13 cellular contexts compared by ENCODE assay signal in genomic region chr2:44549099-44549471, GRCh38.
A peak's percentile ranks its signal among the peaks of the same experiment; 100 is the strongest.
DNase-seq lines count a peak whose midpoint lies in the region; ATAC-seq and TF ChIP-seq lines count a peak whose summit lies in the region.
"Had no signal": no experiment of that assay in that cellular context is flagged by ENCODE, and none has a peak within 500 bp of the region (broad histone marks: within the 10 kb centered on the region; RNA-seq: fewer than 3 reads in every experiment).

No MANE protein-coding gene starts in this region.

- no CpG with 5 or more reads among the region's 1 CpG for WGBS in mesenchymal stem cell

- DNase-seq in COLO829 (ENCODE audit: low spot score), result peak; percentile 73
- peak; percentile 11 for DNase-seq in brain pericyte (ENCODE audit: low read depth, low spot score)
- peak; percentile 67 for DNase-seq in mesenchymal stem cell
- DNase-seq in activated CD4-positive, alpha-beta T cell treated with anti-CD3 and anti-CD28 coated beads, Interleukin-2, amount 50 U/mL, for 48 hours, result no peak
- no peak for DNase-seq in NK-92 treated with Interleukin-12 subunit alpha and Interleukin-12 subunit beta, amount 100 ng/mL, for 24 hours (lab: John Stamatoyannopoulos, UW)
- no peak for DNase-seq in activated CD4-positive, alpha-beta T cell treated with anti-CD3 and anti-CD28 coated beads, Interleukin-2, amount 10 ng/mL, durations not matched to agents 7 days and 5 days
- DNase-seq: activated T-cell treated with anti-CD3 and anti-CD28 coated beads, Interleukin-2, amount 50 U/mL, for 48 hours; NCI-H1417 treated with DMSO at 0.1 percent for 48 hours; nephron progenitor cell; stimulated activated CD4-positive, alpha-beta T cell treated with anti-CD3 and anti-CD28 coated beads, Interleukin-4, amount 100 ng/mL, for 24 hours; WERI-Rb-1 had no signal

- peak overlapping the region in 1 of 2 experiments; percentile 54 for H3K4me3 ChIP-seq in mesenchymal stem cell (ENCODE audit: insufficient read depth in 1 of 2, low read depth in 1 of 2, low read length in 2 of 2)

- no peak overlapping the region for H2BK15ac ChIP-seq in mesenchymal stem cell (ENCODE audit: low read depth, poor library complexity, severe bottlenecking)

- peaks cover 4% of the 10 kb centered on the region for H3K4me1 Mint-ChIP-seq in activated CD4-positive, alpha-beta T cell treated with anti-CD3 and anti-CD28 coated beads, Interleukin-2, amount 10 ng/mL, durations not matched to agents 7 days and 5 days

- H3K27ac Mint-ChIP-seq in activated CD4-positive, alpha-beta T cell treated with anti-CD3 and anti-CD28 coated beads, Interleukin-2, amount 10 ng/mL, durations not matched to agents 7 days and 5 days, result no peak overlapping the region

- H3K36me3 Mint-ChIP-seq in activated CD4-positive, alpha-beta T cell treated with anti-CD3 and anti-CD28 coated beads, Interleukin-2, amount 10 ng/mL, durations not matched to agents 7 days and 5 days (ENCODE audit: low read depth), result peaks cover 2% of the 10 kb centered on the region

- no peak overlapping the region for H2AFZ ChIP-seq in mesenchymal stem cell (ENCODE audit: low read depth, low read length)

- POLR2A ChIA-PET in activated CD4-positive, alpha-beta T cell treated with anti-CD3 and anti-CD28 coated beads, Interleukin-2, amount 10 ng/mL, durations not matched to agents 7 days and 5 days (lab: Charles Lee), result no interaction called here

- H3K4ac ChIP-seq in mesenchymal stem cell (ENCODE audit: low read depth in 1 of 2, low read length in 2 of 2), result no peak overlapping the region

- H2BK12ac ChIP-seq in mesenchymal stem cell (ENCODE audit: low read length in 2 of 2), result no peak overlapping the region

- ATAC-seq in HG03565 (IDR thresholded peaks at IDR 0.05; ENCODE audit: unreplicated experiment), result no peak

- no peak overlapping the region for H2BK120ac ChIP-seq in mesenchymal stem cell (ENCODE audit: low read depth, low read length)

- no peaks in the 10 kb centered on the region for H3K36me3 ChIP-seq in mesenchymal stem cell (ENCODE audit: control insufficient read depth in 1 of 2, insufficient read depth in 2 of 2, low read depth in 1 of 2, low read length in 2 of 2)
- H3K36me3 ChIP-seq: WERI-Rb-1 had no signal

- CTCF ChIA-PET in activated CD4-positive, alpha-beta T cell treated with anti-CD3 and anti-CD28 coated beads, Interleukin-2, amount 10 ng/mL, durations not matched to agents 7 days and 5 days (lab: Charles Lee), result interaction anchor here (1.3 kb wide), 2 partner anchors 9 to 70 kb away, joined by 3 to 4 read pairs; no protein-coding TSS in a partner anchor

- H4K8ac ChIP-seq in mesenchymal stem cell (ENCODE audit: low read length), result no peak overlapping the region

- H3K23ac ChIP-seq in mesenchymal stem cell (ENCODE audit: low read length in 2 of 2), result no peak overlapping the region

- no peaks in the 10 kb centered on the region for H3K9me3 ChIP-seq in mesenchymal stem cell (ENCODE audit: control insufficient read depth, low read length)

- no peaks in the 10 kb centered on the region for H3K27me3 ChIP-seq in mesenchymal stem cell (ENCODE audit: control insufficient read depth in 1 of 2, insufficient read depth in 1 of 2, low read length in 2 of 2)

- no peaks in the 10 kb centered on the region for H3K27me3 Mint-ChIP-seq in activated CD4-positive, alpha-beta T cell treated with anti-CD3 and anti-CD28 coated beads, Interleukin-2, amount 10 ng/mL, durations not matched to agents 7 days and 5 days

- TF ChIP-seq EP300 in Ishikawa (IDR thresholded peaks at IDR 0.05; ENCODE audit: borderline replicate concordance), result no peak

- peak overlapping the region; percentile 54 for H3K9ac ChIP-seq in mesenchymal stem cell (ENCODE audit: low read length)

- no peak overlapping the region for H4K91ac ChIP-seq in mesenchymal stem cell (ENCODE audit: low read length)

- H3K18ac ChIP-seq in mesenchymal stem cell (ENCODE audit: low read depth in 1 of 2, low read length in 2 of 2), result no peak overlapping the region

- no peak overlapping the region for H3K4me2 ChIP-seq in mesenchymal stem cell (ENCODE audit: low read length, poor library complexity, severe bottlenecking)

- no peak overlapping the region for H2BK5ac ChIP-seq in mesenchymal stem cell (ENCODE audit: low read depth, low read length, poor library complexity, severe bottlenecking)

- H3K4me1 ChIP-seq in mesenchymal stem cell (ENCODE audit: control insufficient read depth, insufficient read depth, low read depth, low read length), result no peaks in the 10 kb centered on the region

- H2AK5ac ChIP-seq in mesenchymal stem cell (ENCODE audit: low read length, severe bottlenecking), result no peak overlapping the region

- H3K4me3 Mint-ChIP-seq in activated CD4-positive, alpha-beta T cell treated with anti-CD3 and anti-CD28 coated beads, Interleukin-2, amount 10 ng/mL, durations not matched to agents 7 days and 5 days, result no peak overlapping the region
- H3K4me3 Mint-ChIP-seq: nephron progenitor cell had no signal

- TF ChIP-seq RAD21 in Ishikawa (IDR thresholded peaks at IDR 0.05; ENCODE audit: low read depth), result no peak

- H3K9me3 Mint-ChIP-seq in activated CD4-positive, alpha-beta T cell treated with anti-CD3 and anti-CD28 coated beads, Interleukin-2, amount 10 ng/mL, durations not matched to agents 7 days and 5 days, result no peaks in the 10 kb centered on the region
- H3K9me3 Mint-ChIP-seq: nephron progenitor cell had no signal

- peaks cover 4% of the 10 kb centered on the region for H3K79me1 ChIP-seq in mesenchymal stem cell (replicated peaks; ENCODE audit: low read length, poor library complexity, severe bottlenecking)

- peak overlapping the region; percentile 44 for H3K27ac ChIP-seq in mesenchymal stem cell (ENCODE audit: low read length, poor library complexity, severe bottlenecking)
- H3K27ac ChIP-seq: WERI-Rb-1 had no signal

- H3K14ac ChIP-seq in mesenchymal stem cell (ENCODE audit: low read length in 2 of 2), result no peak overlapping the region

TF ChIP-seq in Ishikawa, 13 proteins besides CTCF, POLR2A, EP300 and RAD21:
- 0 out of 2 replicates have a peak, but pooled peaks have one; percentile 19 for TF ChIP-seq TEAD4 (IDR thresholded peaks at IDR 0.05)
- TF ChIP-seq TAF1 (IDR thresholded peaks at IDR 0.05; ENCODE audit: low read depth), result no peak

Comparison
In these comparisons a context has a peak if more than half of its experiments do, and no peak if none do; other contexts are left out.
1. DNase-seq: peak in COLO829 (single experiment), brain pericyte (single experiment) and mesenchymal stem cell (single experiment); none in activated CD4-positive, alpha-beta T cell treated with anti-CD3 and anti-CD28 coated beads, Interleukin-2, amount 50 U/mL, for 48 hours (0 of 2), NK-92 treated with Interleukin-12 subunit alpha and Interleukin-12 subunit beta, amount 100 ng/mL, for 24 hours (single experiment) and activated CD4-positive, alpha-beta T cell treated with anti-CD3 and anti-CD28 coated beads, Interleukin-2, amount 10 ng/mL, durations not matched to agents 7 days and 5 days (single experiment).